1 cellular context compared by ENCODE assay signal in genomic region chr7:116170180-116170579, GRCh38.
TF ChIP-seq lines count a peak whose summit lies in the region.

No MANE protein-coding gene starts in this region.

TF ChIP-seq in HepG2, 621 proteins besides CTCF, POLR2A, EP300 and RAD21 (continued from another document):
- TF ChIP-seq HMG20A (CRISPR knock-in tag; IDR thresholded peaks at IDR 0.05; ENCODE audit: borderline replicate concordance): peak; percentile 92
- peak; percentile 90 for TF ChIP-seq GFI1 (CRISPR knock-in tag; IDR thresholded peaks at IDR 0.05; ENCODE audit: borderline replicate concordance)
- no peak for TF ChIP-seq E2F2 (CRISPR knock-in tag; IDR thresholded peaks at IDR 0.05; ENCODE audit: borderline replicate concordance)
- TF ChIP-seq IRF1 (CRISPR knock-in tag; IDR thresholded peaks at IDR 0.05; ENCODE audit: low read depth): no peak
- no peak for TF ChIP-seq PCBP2 (optimal IDR thresholded peaks at IDR 0.05; ENCODE audit: low read depth, low read length, poor library complexity, severe bottlenecking)
- peak; percentile 94 for TF ChIP-seq NR2F6 (IDR thresholded peaks at IDR 0.05)
- peak; percentile 88 for TF ChIP-seq NR2F6 (CRISPR knock-in tag; IDR thresholded peaks at IDR 0.05)
- TF ChIP-seq DMAP1 (CRISPR knock-in tag; IDR thresholded peaks at IDR 0.05): no peak
- peak; percentile 41; the same call in 1 of the 2 replicates for TF ChIP-seq ZNF878 (CRISPR knock-in tag; IDR thresholded peaks at IDR 0.05)
- peak; percentile 68; the same call in 1 of the 2 replicates for TF ChIP-seq RCOR2 (CRISPR knock-in tag; IDR thresholded peaks at IDR 0.05)
- TF ChIP-seq ARID5B (CRISPR knock-in tag; IDR thresholded peaks at IDR 0.05): peak; percentile 90
- TF ChIP-seq DZIP1 (CRISPR knock-in tag; IDR thresholded peaks at IDR 0.05): no peak
- no peak for TF ChIP-seq ZNF33A (CRISPR knock-in tag; IDR thresholded peaks at IDR 0.05; ENCODE audit: borderline replicate concordance)
- TF ChIP-seq CHD4 (IDR thresholded peaks at IDR 0.05; ENCODE audit: borderline replicate concordance, low read length): 0 out of 2 replicates have a peak, but pooled peaks have one; percentile 7
- 0 out of 2 replicates have a peak, but pooled peaks have one; percentile 63 for TF ChIP-seq HMG20B (CRISPR knock-in tag; conservative IDR thresholded peaks at IDR 0.05)
TF ChIP-seq in HepG2: peak in this region for 45.
